Comparison of ENCODE assay signal across 18 cellular contexts in genomic region chr4:6802050-6802449, GRCh38.
"Had no signal": no experiment of that assay in that cellular context is flagged by ENCODE, and none has a peak within 500 bp of the region (broad histone marks: within the 10 kb centered on the region; RNA-seq: fewer than 3 reads in every experiment).

No MANE protein-coding gene starts in this region.

- DNase-seq: activated CD4-positive, alpha-beta T cell treated with anti-CD3 and anti-CD28 coated beads for 4 hours; activated CD8-positive, alpha-beta T cell treated with anti-CD3 and anti-CD28 coated beads for 36 hours; activated effector memory CD4-positive, alpha-beta T cell treated with anti-CD3 and anti-CD28 coated beads, Interleukin-2, amount 50 U/mL, for 16 hours; activated T-cell treated with anti-CD3 and anti-CD28 coated beads, Interleukin-2, amount 50 U/mL, for 48 hours; amniotic stem cell; body of pancreas; effector memory CD4-positive, alpha-beta T cell; head of caudate nucleus; left colon; mammary epithelial cell; naive thymus-derived CD8-positive, alpha-beta T cell; nucleus accumbens; sigmoid colon; stimulated activated CD4-positive, alpha-beta T cell treated with anti-CD3 and anti-CD28 coated beads, Interleukin-1b, Interleukin-23, amount 100 ng/mL, for 48 hours; stomach had no signal

- H3K4me3 ChIP-seq: body of pancreas, prostate gland, sigmoid colon, stomach, thoracic aorta had no signal

- H3K36me3 ChIP-seq: prostate gland, sigmoid colon, stomach, thoracic aorta had no signal

- H3K27me3 ChIP-seq: body of pancreas, foreskin keratinocyte, sigmoid colon, stomach had no signal

- H3K27ac ChIP-seq: body of pancreas, foreskin keratinocyte, prostate gland, sigmoid colon, stomach, thoracic aorta had no signal

- H3K9me3 ChIP-seq: body of pancreas, prostate gland, sigmoid colon, stomach, thoracic aorta had no signal

- ATAC-seq: body of pancreas; foreskin keratinocyte; left colon; naive thymus-derived CD8-positive, alpha-beta T cell had no signal

- H3K4me1 ChIP-seq: prostate gland had no signal
